ENCODE assay signal across 8 cellular contexts in genomic region chr1:112674986-112675727, GRCh38. TPM values are rescaled to one million over a fixed set of nuclear protein-coding genes. Genes with fewer than 3 reads are reported as not detected.
A peak's percentile ranks its signal among the peaks of the same experiment; 100 is the strongest.
DNase-seq lines count a peak whose midpoint lies in the region; ATAC-seq and TF ChIP-seq lines count a peak whose summit lies in the region.

No MANE protein-coding gene starts in this region.

- H3K27me3 ChIP-seq in CD4-positive, alpha-beta memory T cell (ENCODE audit: insufficient read depth, low read length): no peaks in the 10 kb centered on the region

- H3K9me3 ChIP-seq in CD4-positive, alpha-beta memory T cell (ENCODE audit: control insufficient read depth in 1 of 2, low read length in 2 of 2): no peaks in the 10 kb centered on the region

- POLR2A ChIA-PET in CD4-positive, alpha-beta memory T cell (lab: Charles Lee; ENCODE audit: partially characterized antibody): interaction anchor here (0.6 to 3.3 kb wide), 23 partner anchors 11 to 201 kb away, joined by 3 to 84 read pairs (median 5); partner anchors contain the start of genes CAPZA1, PPM1J and ST7L

- H3K27ac Mint-ChIP-seq in CD4-positive, alpha-beta memory T cell: peak overlapping the region; percentile 93 to 98 (median 97)
- H3K27ac Mint-ChIP-seq in brain: peak overlapping the region; percentile 92 to 98 (median 97)

- H3K4me3 ChIP-seq in CD4-positive, alpha-beta memory T cell (ENCODE audit: low read length in 2 of 2): peak overlapping the region; percentile 71 to 82

- TF ChIP-seq CTCF in brain (conservative IDR thresholded peaks at IDR 0.05): no peak

- H3K27ac ChIP-seq in CD4-positive, alpha-beta memory T cell (ENCODE audit: low read depth, low read length): peak overlapping the region; percentile 86

- H3K4me1 ChIP-seq in CD4-positive, alpha-beta memory T cell (ENCODE audit: insufficient read depth, low read length): peaks cover 54% of the 10 kb centered on the region

- intact Hi-C loops in CD4-positive, alpha-beta memory T cell (cut with micrococcal nuclease): loop anchor here (1.0 to 2.0 kb wide), 4 partner anchors 25 to 56 kb away; partner anchors contain the start of genes CAPZA1, PPM1J and ST7L

- H3K27me3 Mint-ChIP-seq in CD4-positive, alpha-beta memory T cell: no peaks in the 10 kb centered on the region
- H3K27me3 Mint-ChIP-seq in brain: peaks cover 4% of the 10 kb centered on the region

- H3K36me3 Mint-ChIP-seq in CD4-positive, alpha-beta memory T cell: peaks cover 19 to 33% of the 10 kb centered on the region in 2 donors
- H3K36me3 Mint-ChIP-seq in brain: peaks cover 19% of the 10 kb centered on the region

- no peaks in the 10 kb centered on the region for H3K9me3 Mint-ChIP-seq in CD4-positive, alpha-beta memory T cell
- H3K9me3 Mint-ChIP-seq in brain: peaks cover 0 to 6% (median 0%) of the 10 kb centered on the region in 5 experiments

- CTCF ChIA-PET in CD4-positive, alpha-beta memory T cell (lab: Charles Lee; ENCODE audit: partially characterized antibody): interaction anchor here (0.8 to 4.6 kb wide), 14 partner anchors 11 to 398 kb away, joined by 3 to 27 read pairs (median 5); partner anchors contain the start of genes LRIG2 and PPM1J

- peaks cover 8% of the 10 kb centered on the region for H3K36me3 ChIP-seq in CD4-positive, alpha-beta memory T cell (ENCODE audit: insufficient read depth, low read length)

- H3K4me3 Mint-ChIP-seq in CD4-positive, alpha-beta memory T cell: peak overlapping the region; percentile 96 to 98 (median 97)
- H3K4me3 Mint-ChIP-seq in brain: peak overlapping the region; percentile 90 to 99 (median 95)

- peak; percentile 36 for ATAC-seq in GM21360 (IDR thresholded peaks at IDR 0.05; ENCODE audit: unreplicated experiment)

- DNase-seq in CD4-positive, alpha-beta memory T cell: peak in 4 of 5 donors; percentile 39 to 53 (median 42)
- DNase-seq in HuH-7 (ENCODE audit: low spot score) (peak; percentile 45), T1000 (lab: John Stamatoyannopoulos, UW) (peak; percentile 48), islet precursor cell (peak; percentile 77), kidney tubule cell (ENCODE audit: low spot score) (no peak)
- DNase-seq in stimulated activated CD4-positive, alpha-beta T cell treated with anti-CD3 and anti-CD28 coated beads, Interleukin-1b, Interleukin-23, amount 100 ng/mL, for 24 hours (ENCODE audit: low read depth in 4 of 4, low spot score in 1 of 4): peak in 3 of 4 experiments; percentile 15 to 37 (median 22)

- H3K4me1 Mint-ChIP-seq in CD4-positive, alpha-beta memory T cell: peaks cover 43 to 69% (median 54%) of the 10 kb centered on the region in 4 donors
- H3K4me1 Mint-ChIP-seq in brain: peaks cover 36% of the 10 kb centered on the region

RNA-seq across cellular contexts. Expression of gene MOV10, which starts 0.7 kb away (rescaled TPM):
- 10 to 100 TPM; 90.6 to 96.1 TPM for total RNA-seq in CD4-positive, alpha-beta memory T cell
- 10 to 100 TPM; 21.8 to 43.6 TPM for polyA plus RNA-seq in CD4-positive, alpha-beta memory T cell
- 25.7 TPM for polyA plus RNA-seq in brain (ENCODE audit: insufficient read depth, low read depth, low replicate concordance)

RNA-seq across cellular contexts. Expression of gene RHOC, which starts 31.8 kb away (rescaled TPM):
- total RNA-seq in CD4-positive, alpha-beta memory T cell: 1 to 10 TPM; 6.1 to 6.7 TPM
- polyA plus RNA-seq in CD4-positive, alpha-beta memory T cell: 10 to 100 TPM; 18.2 to 26.4 TPM
- 132 TPM for polyA plus RNA-seq in brain (ENCODE audit: insufficient read depth, low read depth, low replicate concordance)

RNA-seq across cellular contexts. Expression of gene PPM1J, which starts 40.0 kb away (rescaled TPM):
- under 1 TPM in 1 of 2 experiments, not detected in 1; 0.76 TPM for total RNA-seq in CD4-positive, alpha-beta memory T cell
- polyA plus RNA-seq in CD4-positive, alpha-beta memory T cell: under 1 TPM in 1 of 2 donors, not detected in 1; 0.13 TPM
- polyA plus RNA-seq in brain (ENCODE audit: insufficient read depth, low read depth, low replicate concordance): 1.6 TPM

RNA-seq across cellular contexts. Expression of gene CAPZA1, which starts 55.5 kb away (rescaled TPM):
- total RNA-seq in CD4-positive, alpha-beta memory T cell: 100 to 1,000 TPM; 149 to 157 TPM
- polyA plus RNA-seq in CD4-positive, alpha-beta memory T cell: 100 to 1,000 TPM; 241 to 296 TPM
- 26.4 TPM for polyA plus RNA-seq in brain (ENCODE audit: insufficient read depth, low read depth, low replicate concordance)

RNA-seq across cellular contexts. Expression of gene ST7L, which starts 56.2 kb away (rescaled TPM):
- 10 to 100 TPM; 24.3 to 27.2 TPM for total RNA-seq in CD4-positive, alpha-beta memory T cell
- 10 to 100 TPM; 10.9 to 13.8 TPM for polyA plus RNA-seq in CD4-positive, alpha-beta memory T cell
- polyA plus RNA-seq in brain (ENCODE audit: insufficient read depth, low read depth, low replicate concordance): 25.8 TPM
